Comparison of ENCODE assay signal across 17 cellular contexts in genomic region chr1:228105996-228106799, GRCh38. TPM values are rescaled to one million over a fixed set of nuclear protein-coding genes. Genes with fewer than 3 reads are reported as not detected.
DNase-seq lines count a peak whose midpoint lies in the region; ATAC-seq and TF ChIP-seq lines count a peak whose summit lies in the region.
"Had no signal": no experiment of that assay in that cellular context is flagged by ENCODE, and none has a peak within 500 bp of the region (broad histone marks: within the 10 kb centered on the region; RNA-seq: fewer than 3 reads in every experiment).

No MANE protein-coding gene starts in this region.

- H3K27me3 Mint-ChIP-seq in activated naive CD8-positive, alpha-beta T cell = no peaks in the 10 kb centered on the region
- H3K27me3 Mint-ChIP-seq in activated naive CD8-positive, alpha-beta T cell treated with anti-CD3 and anti-CD28 coated beads, Interleukin-2, amount 50 U/mL, for 24 hours = no peaks in the 10 kb centered on the region
- no peaks in the 10 kb centered on the region for H3K27me3 Mint-ChIP-seq in activated CD8-positive, alpha-beta T cell treated with anti-CD3 and anti-CD28 coated beads for 36 hours
- H3K27me3 Mint-ChIP-seq in mesothelial cell of epicardium (ENCODE audit: low read depth) = no peaks in the 10 kb centered on the region

- peaks cover 38% of the 10 kb centered on the region for H3K4me1 Mint-ChIP-seq in activated naive CD8-positive, alpha-beta T cell (ENCODE audit: low read depth)
- peaks cover 43% of the 10 kb centered on the region for H3K4me1 Mint-ChIP-seq in activated naive CD8-positive, alpha-beta T cell treated with anti-CD3 and anti-CD28 coated beads, Interleukin-2, amount 50 U/mL, for 24 hours
- peaks cover 39% of the 10 kb centered on the region for H3K4me1 Mint-ChIP-seq in activated CD8-positive, alpha-beta T cell treated with anti-CD3 and anti-CD28 coated beads for 36 hours (ENCODE audit: low read depth)
- peaks cover 39% of the 10 kb centered on the region for H3K4me1 Mint-ChIP-seq in mesothelial cell of epicardium

- H3K27ac Mint-ChIP-seq in activated naive CD8-positive, alpha-beta T cell = no peak overlapping the region
- H3K27ac Mint-ChIP-seq in activated naive CD8-positive, alpha-beta T cell treated with anti-CD3 and anti-CD28 coated beads, Interleukin-2, amount 50 U/mL, for 24 hours = no peak overlapping the region
- H3K27ac Mint-ChIP-seq in activated CD8-positive, alpha-beta T cell treated with anti-CD3 and anti-CD28 coated beads for 36 hours = peak overlapping the region; percentile 40
- H3K27ac Mint-ChIP-seq in mesothelial cell of epicardium = no peak overlapping the region
- H3K27ac Mint-ChIP-seq: stimulated activated effector memory CD8-positive, alpha-beta T cell treated with anti-CD3 and anti-CD28 coated beads, Interleukin-12 subunit alpha, Interleukin-12 subunit beta, amount 100 ng/mL, for 72 hours had no signal

- H3K4me3 Mint-ChIP-seq in activated naive CD8-positive, alpha-beta T cell = peak overlapping the region; percentile 47
- no peak overlapping the region for H3K4me3 Mint-ChIP-seq in activated naive CD8-positive, alpha-beta T cell treated with anti-CD3 and anti-CD28 coated beads, Interleukin-2, amount 50 U/mL, for 24 hours
- H3K4me3 Mint-ChIP-seq in activated CD8-positive, alpha-beta T cell treated with anti-CD3 and anti-CD28 coated beads for 36 hours = peak overlapping the region; percentile 38
- H3K4me3 Mint-ChIP-seq in mesothelial cell of epicardium = peak overlapping the region; percentile 43

- H3K36me3 Mint-ChIP-seq in activated naive CD8-positive, alpha-beta T cell = no peaks in the 10 kb centered on the region
- H3K36me3 Mint-ChIP-seq in activated naive CD8-positive, alpha-beta T cell treated with anti-CD3 and anti-CD28 coated beads, Interleukin-2, amount 50 U/mL, for 24 hours (ENCODE audit: low read depth) = peaks cover 4% of the 10 kb centered on the region
- H3K36me3 Mint-ChIP-seq in activated CD8-positive, alpha-beta T cell treated with anti-CD3 and anti-CD28 coated beads for 36 hours (ENCODE audit: low read depth) = peaks cover 13% of the 10 kb centered on the region
- no peaks in the 10 kb centered on the region for H3K36me3 Mint-ChIP-seq in mesothelial cell of epicardium

- intact Hi-C loops in activated CD8-positive, alpha-beta T cell treated with anti-CD3 and anti-CD28 coated beads for 36 hours (cut with micrococcal nuclease) = no loop called here

- H3K9me3 Mint-ChIP-seq in activated naive CD8-positive, alpha-beta T cell (ENCODE audit: low read depth) = no peaks in the 10 kb centered on the region
- no peaks in the 10 kb centered on the region for H3K9me3 Mint-ChIP-seq in activated naive CD8-positive, alpha-beta T cell treated with anti-CD3 and anti-CD28 coated beads, Interleukin-2, amount 50 U/mL, for 24 hours
- H3K9me3 Mint-ChIP-seq in activated CD8-positive, alpha-beta T cell treated with anti-CD3 and anti-CD28 coated beads for 36 hours = no peaks in the 10 kb centered on the region
- no peaks in the 10 kb centered on the region for H3K9me3 Mint-ChIP-seq in mesothelial cell of epicardium
- H3K9me3 Mint-ChIP-seq: stimulated activated effector memory CD8-positive, alpha-beta T cell treated with anti-CD3 and anti-CD28 coated beads, Interleukin-12 subunit alpha, Interleukin-12 subunit beta, amount 100 ng/mL, for 72 hours had no signal

- DNase-seq in activated naive CD8-positive, alpha-beta T cell treated with anti-CD3 and anti-CD28 coated beads, Interleukin-2, amount 50 U/mL, for 24 hours = no peak
- no peak for DNase-seq in activated CD8-positive, alpha-beta T cell treated with anti-CD3 and anti-CD28 coated beads for 36 hours
- DNase-seq in mesothelial cell of epicardium (ENCODE audit: low spot score in 2 of 2, unreplicated experiment in 2 of 2) = no peak
- DNase-seq in stimulated activated CD8-positive, alpha-beta memory T cell treated with anti-CD3 and anti-CD28 coated beads, Interleukin-4, amount 100 ng/mL, for 48 hours = no peak
- DNase-seq: COR-L47; EL; GOT3; KBM-7; NCI-H2029 treated with DMSO at 0.1 percent for 48 hours; NK-92 treated with Interleukin-12 subunit alpha and Interleukin-12 subunit beta, amount 100 ng/mL, for 24 hours; SK-N-SH; testis had no signal

- CTCF ChIA-PET in activated CD8-positive, alpha-beta T cell treated with anti-CD3 and anti-CD28 coated beads for 36 hours (lab: Charles Lee) = no interaction called here

- TF ChIP-seq CTCF in activated CD8-positive, alpha-beta T cell treated with anti-CD3 and anti-CD28 coated beads for 36 hours (IDR thresholded peaks at IDR 0.05) = no peak
- TF ChIP-seq CTCF in mesothelial cell of epicardium (IDR thresholded peaks at IDR 0.05; ENCODE audit: unreplicated experiment) = no peak

- POLR2A ChIA-PET in activated CD8-positive, alpha-beta T cell treated with anti-CD3 and anti-CD28 coated beads for 36 hours (lab: Charles Lee) = interaction anchor here (1.9 to 4.2 kb wide), 3 partner anchors 8 to 23 kb away, joined by 4 to 21 read pairs (median 8); partner anchors contain the start of gene ARF1

- no peak for ATAC-seq in activated naive CD8-positive, alpha-beta T cell treated with anti-CD3 and anti-CD28 coated beads, Interleukin-2, amount 50 U/mL, for 24 hours
- no peak for ATAC-seq in activated CD8-positive, alpha-beta T cell treated with anti-CD3 and anti-CD28 coated beads for 36 hours
- ATAC-seq in GM19455 (IDR thresholded peaks at IDR 0.05; ENCODE audit: unreplicated experiment) (no peak), GM19324 (IDR thresholded peaks at IDR 0.05; ENCODE audit: low FRiP score, unreplicated experiment) (no peak)
- ATAC-seq: right lobe of liver; stimulated activated effector memory CD8-positive, alpha-beta T cell treated with anti-CD3 and anti-CD28 coated beads, Interleukin-12 subunit alpha, Interleukin-12 subunit beta, amount 100 ng/mL, for 72 hours had no signal

RNA-seq across cellular contexts. Expression of gene MRPL55, which starts 2.9 kb away (rescaled TPM):
- 10 to 100 TPM; 67.8 to 68.3 TPM for total RNA-seq in activated CD8-positive, alpha-beta T cell treated with anti-CD3 and anti-CD28 coated beads for 36 hours
- 53.9 to 56.9 TPM (median 54.2 TPM) in 3 replicates for total RNA-seq in mesothelial cell of epicardium

RNA-seq across cellular contexts. Expression of gene C1orf35, which starts 3.1 kb away (rescaled TPM):
- 10 to 100 TPM; 22.2 to 23.5 TPM for total RNA-seq in activated CD8-positive, alpha-beta T cell treated with anti-CD3 and anti-CD28 coated beads for 36 hours
- 19.3 to 20.9 TPM (median 20.2 TPM) in 3 replicates for total RNA-seq in mesothelial cell of epicardium

RNA-seq across cellular contexts. Expression of gene ARF1, which starts 23.7 kb away (rescaled TPM):
- total RNA-seq in activated CD8-positive, alpha-beta T cell treated with anti-CD3 and anti-CD28 coated beads for 36 hours = 100 to 1,000 TPM; 349 to 350 TPM
- 255 to 277 TPM (median 262 TPM) in 3 replicates for total RNA-seq in mesothelial cell of epicardium

RNA-seq across cellular contexts. Expression of gene GUK1, which starts 33.9 kb away (rescaled TPM):
- 100 to 1,000 TPM; 375 to 376 TPM for total RNA-seq in activated CD8-positive, alpha-beta T cell treated with anti-CD3 and anti-CD28 coated beads for 36 hours
- total RNA-seq in mesothelial cell of epicardium = 129 to 136 TPM (median 135 TPM) in 3 replicates

RNA-seq across cellular contexts. Expression of gene GJC2, which starts 43.5 kb away (rescaled TPM):
- total RNA-seq in activated CD8-positive, alpha-beta T cell treated with anti-CD3 and anti-CD28 coated beads for 36 hours = 1 to 10 TPM; 3.4 to 3.5 TPM
- total RNA-seq in mesothelial cell of epicardium = 2.5 to 2.6 TPM (median 2.5 TPM) in 3 replicates
